Comparison of ENCODE assay signal across 8 cellular contexts in the genomic region with DNA sequence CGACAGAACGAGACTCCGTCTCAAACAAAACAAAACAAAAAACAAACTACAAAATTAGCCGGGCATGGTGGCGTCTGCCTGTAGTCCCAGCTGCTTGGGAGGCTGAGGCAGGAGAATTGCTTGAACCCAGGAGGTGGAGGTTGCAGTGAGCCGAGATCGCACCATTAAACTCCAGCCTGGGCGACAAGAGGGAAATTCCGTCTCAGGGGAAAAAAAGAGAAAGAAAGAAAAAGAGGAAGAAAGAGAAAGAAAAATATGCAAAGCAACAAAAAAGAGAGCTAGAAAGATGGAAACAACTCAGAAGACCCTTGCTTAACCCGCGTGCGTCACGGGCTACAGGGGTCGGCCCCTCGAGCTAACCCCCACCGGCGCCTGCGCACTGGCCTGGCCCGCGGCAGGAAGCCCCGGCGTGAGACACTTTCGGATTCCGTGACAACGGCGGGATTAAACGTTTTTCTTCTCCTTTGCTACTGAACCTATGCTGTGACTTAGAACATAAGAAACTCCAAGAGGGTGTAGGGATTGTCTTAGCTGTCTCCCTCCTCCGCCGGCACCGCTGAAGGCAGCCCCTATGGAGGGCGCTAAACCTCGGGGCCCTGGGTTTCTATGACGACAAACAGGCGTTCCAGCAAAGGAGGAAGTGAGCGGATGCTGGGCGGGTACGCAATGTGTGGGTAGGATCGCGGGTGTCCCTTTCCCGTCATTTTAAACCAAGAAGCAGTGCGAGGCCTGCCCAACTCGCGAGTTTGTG.
DNase-seq lines count a peak whose midpoint lies in the region; ATAC-seq and TF ChIP-seq lines count a peak whose summit lies in the region.

A gene with protein sequence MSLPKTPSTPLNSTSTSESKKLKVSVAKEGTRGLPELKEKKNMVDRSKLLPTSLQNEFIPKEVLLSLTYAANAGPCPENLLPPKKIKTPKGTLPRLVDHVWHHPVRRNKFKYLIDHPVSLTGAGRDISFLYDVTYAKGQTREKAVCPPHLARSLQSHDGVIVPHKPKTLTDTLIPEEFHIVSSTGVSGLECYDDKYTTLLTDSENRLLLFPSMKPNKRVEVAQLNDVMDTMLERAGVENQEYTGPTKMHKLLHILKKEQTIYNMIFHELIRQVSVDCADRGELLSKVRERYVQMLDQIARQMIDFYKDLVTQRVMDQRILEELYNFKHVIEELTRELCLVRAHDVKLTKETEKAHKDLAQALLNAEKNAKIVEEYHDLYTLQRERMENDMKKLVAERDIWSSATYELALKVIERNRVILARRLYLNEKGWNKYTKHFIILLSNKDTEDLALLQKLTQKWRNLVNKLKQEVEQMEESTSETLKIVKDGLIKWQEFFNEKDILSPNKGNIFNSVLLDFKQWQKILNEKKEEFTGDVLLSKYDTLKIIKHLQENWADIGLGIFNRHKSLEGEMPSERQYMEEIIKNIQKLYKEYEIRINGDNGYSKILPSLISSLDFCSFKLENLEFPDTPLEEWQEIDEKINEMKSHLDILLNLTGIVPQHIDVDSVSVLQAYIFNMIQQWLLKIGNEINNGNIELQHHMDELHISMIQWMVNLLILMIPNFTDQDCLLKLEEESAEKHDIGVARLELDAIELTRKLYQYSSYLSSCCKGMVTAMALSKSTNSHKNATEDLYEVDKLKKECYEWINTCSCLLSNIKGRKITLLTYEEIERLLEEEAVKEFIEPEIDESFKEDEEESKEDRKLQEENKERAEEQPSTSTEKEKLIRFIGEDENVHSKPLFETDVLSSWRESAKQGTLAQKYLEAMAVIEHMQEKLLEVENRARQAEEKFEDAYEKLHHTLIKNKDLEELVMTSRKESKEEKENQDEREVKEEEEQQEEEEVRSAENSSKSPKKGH (plus strand): TSS at position 630 of the 751 bp plus-strand sequence. CDS start 539 bp downstream, outside the sequence.

- H3K27ac ChIP-seq in layer of hippocampus (ENCODE audit: low read depth, low read length), result peak within 1 kb of the TSS; percentile 87

- peak; percentile 92 for DNase-seq in Ammon's horn (ENCODE audit: low spot score)
- DNase-seq in NCI-H446 treated with DMSO at 0.1 percent for 48 hours (lab: John Stamatoyannopoulos, UW), result peak; percentile 69
- peak; percentile 72 to 73 for DNase-seq in activated CD4-positive, alpha-beta T cell treated with anti-CD3 and anti-CD28 coated beads for 24 hours (ENCODE audit: low read depth in 2 of 2)
- peak; percentile 90 for DNase-seq in choroid plexus epithelial cell (ENCODE audit: low read depth)
- DNase-seq in stimulated activated CD4-positive, alpha-beta T cell treated with anti-CD3 and anti-CD28 coated beads, Interleukin-1b, Interleukin-23, amount 100 ng/mL, for 4 hours (ENCODE audit: low read depth in 2 of 2), result peak; percentile 81 to 84

- H3K27me3 ChIP-seq in layer of hippocampus (ENCODE audit: control insufficient read depth, insufficient read depth, low read length), result no peaks in the 10 kb centered on the region

- peak within 1 kb of the TSS; percentile 89 for H3K4me3 ChIP-seq in choroid plexus epithelial cell (ENCODE audit: low read depth, low read length)

- TF ChIP-seq CTCF in choroid plexus epithelial cell (conservative IDR thresholded peaks at IDR 0.05; ENCODE audit: low read depth, low read length), result peak; percentile 41

- peak; percentile 97 for ATAC-seq in HG03378 (IDR thresholded peaks at IDR 0.05; ENCODE audit: unreplicated experiment)

- TF ChIP-seq POLR2A in GM19099 (IDR thresholded peaks at IDR 0.05; ENCODE audit: extremely low read depth, insufficient read length, low read depth), result peak; percentile 73

Comparison
In these comparisons a context has a peak if more than half of its experiments do, and no peak if none do; other contexts are left out.
1. Peak in every context shown above with its lines: DNase-seq, ATAC-seq, H3K4me3 ChIP-seq and H3K27ac ChIP-seq.